In the genomic region with DNA sequence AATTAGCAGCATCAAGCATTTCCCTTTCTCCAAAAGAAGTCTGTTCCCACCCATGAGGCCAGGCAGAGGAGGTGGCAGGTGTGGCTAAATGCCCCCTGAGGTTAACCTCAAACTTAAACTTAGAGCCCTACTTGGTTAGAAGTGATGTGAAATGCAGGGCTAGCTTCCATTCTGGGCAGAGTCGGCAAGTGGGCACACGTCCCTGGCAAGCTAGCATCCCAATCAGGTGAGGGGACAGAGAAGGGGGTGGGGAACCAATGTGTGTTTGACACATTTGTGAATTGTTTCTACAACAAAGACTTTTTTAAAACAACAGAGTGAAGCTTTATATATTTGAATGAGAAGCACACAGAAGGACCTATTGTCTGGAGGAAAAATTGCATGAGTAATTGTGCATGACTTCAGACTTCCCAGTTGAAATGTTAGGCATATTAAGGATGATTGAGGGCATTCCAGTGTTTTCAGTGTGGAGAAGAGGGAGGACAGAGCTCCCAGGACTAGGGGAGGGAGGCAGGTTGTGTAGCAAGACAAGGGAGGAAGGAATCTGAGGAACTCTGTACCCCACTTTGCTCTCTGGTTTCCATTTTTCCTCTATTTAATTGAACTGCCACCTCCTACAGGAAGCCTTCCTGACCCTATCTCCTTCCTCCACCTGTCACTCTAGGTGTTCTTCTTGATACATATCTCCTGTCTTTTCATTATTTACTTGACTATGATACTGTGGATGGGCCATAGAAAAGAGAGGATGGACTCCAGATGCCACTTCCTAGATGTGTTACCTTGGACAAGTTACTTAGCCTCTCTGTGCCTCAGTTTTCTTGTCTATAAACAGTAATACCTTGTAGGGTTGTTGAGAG, we compare ENCODE assay signal across 8 cellular contexts.
A peak's percentile ranks its signal among the peaks of the same experiment; 100 is the strongest.
DNase-seq lines count a peak whose midpoint lies in the region; ATAC-seq and TF ChIP-seq lines count a peak whose summit lies in the region.

No MANE protein-coding gene starts in this region.

- no peaks in the 10 kb centered on the region for H3K9me3 ChIP-seq in CD4-positive, alpha-beta memory T cell (ENCODE audit: control insufficient read depth in 1 of 2, low read length in 2 of 2)

- no peaks in the 10 kb centered on the region for H3K27me3 Mint-ChIP-seq in CD4-positive, alpha-beta memory T cell
- H3K27me3 Mint-ChIP-seq in brain (peaks cover 3% of the 10 kb centered on the region), natural killer cell (ENCODE audit: low read depth in 2 of 2) (no peaks in the 10 kb centered on the region)

- CTCF ChIA-PET in CD4-positive, alpha-beta memory T cell (lab: Charles Lee; ENCODE audit: partially characterized antibody), result interaction anchor here (0.6 to 1.6 kb wide), 2 partner anchors 13 to 19 kb away, joined by 3 to 4 read pairs; no protein-coding TSS in a partner anchor

- H3K27me3 ChIP-seq in CD4-positive, alpha-beta memory T cell (ENCODE audit: insufficient read depth, low read length), result no peaks in the 10 kb centered on the region
- no peaks in the 10 kb centered on the region for H3K27me3 ChIP-seq in H7 (ENCODE audit: control insufficient read depth, insufficient read depth, low read length)

- H3K27ac ChIP-seq in CD4-positive, alpha-beta memory T cell (ENCODE audit: low read depth, low read length), result no peak overlapping the region

- no peak for TF ChIP-seq CTCF in brain (conservative IDR thresholded peaks at IDR 0.05)
- TF ChIP-seq CTCF in natural killer cell (IDR thresholded peaks at IDR 0.05), result no peak

- H3K4me1 ChIP-seq in CD4-positive, alpha-beta memory T cell (ENCODE audit: insufficient read depth, low read length), result peaks cover 20% of the 10 kb centered on the region

- intact Hi-C loops in CD4-positive, alpha-beta memory T cell (cut with micrococcal nuclease), result no loop called here
- intact Hi-C loops in natural killer cell (cut with micrococcal nuclease), result no loop called here

- H3K4me3 Mint-ChIP-seq in CD4-positive, alpha-beta memory T cell, result peak overlapping the region in 7 of 8 donors; percentile 5 to 41 (median 28)
- peak overlapping the region in 1 of 5 experiments; percentile 34 for H3K4me3 Mint-ChIP-seq in brain
- peak overlapping the region; percentile 54 for H3K4me3 Mint-ChIP-seq in natural killer cell

- no peaks in the 10 kb centered on the region for H3K36me3 Mint-ChIP-seq in CD4-positive, alpha-beta memory T cell
- H3K36me3 Mint-ChIP-seq in brain (no peaks in the 10 kb centered on the region), natural killer cell (no peaks in the 10 kb centered on the region)

- no peaks in the 10 kb centered on the region for H3K9me3 Mint-ChIP-seq in CD4-positive, alpha-beta memory T cell
- H3K9me3 Mint-ChIP-seq in brain (peaks cover 0 to 3% (median 0%) of the 10 kb centered on the region in 5 experiments), natural killer cell (no peaks in the 10 kb centered on the region)

- no peaks in the 10 kb centered on the region for H3K36me3 ChIP-seq in CD4-positive, alpha-beta memory T cell (ENCODE audit: insufficient read depth, low read length)
- H3K36me3 ChIP-seq in H7 (replicated peaks; ENCODE audit: control insufficient read depth, insufficient read depth, low read length), result no peaks in the 10 kb centered on the region

- peak overlapping the region; percentile 1 to 74 (median 51) for H3K27ac Mint-ChIP-seq in CD4-positive, alpha-beta memory T cell
- H3K27ac Mint-ChIP-seq in brain (peak overlapping the region; percentile 2 to 86 (median 78)), natural killer cell (peak overlapping the region; percentile 62 to 65)

- ATAC-seq in HG02642 (IDR thresholded peaks at IDR 0.05; ENCODE audit: poor library complexity, unreplicated experiment) (peak; percentile 27), natural killer cell (peak in 2 of 3 donors; percentile 49 to 56)

- no peak overlapping the region for H3K4me3 ChIP-seq in CD4-positive, alpha-beta memory T cell (ENCODE audit: low read length in 2 of 2)
- no peak overlapping the region for H3K4me3 ChIP-seq in H7 (ENCODE audit: insufficient read depth, low read depth, low read length)

- no peak for DNase-seq in CD4-positive, alpha-beta memory T cell
- DNase-seq in natural killer cell, result no peak
- DNase-seq in H7, result no peak
- no peak for DNase-seq in NCI-H2081 treated with DMSO at 0.1 percent for 48 hours (lab: John Stamatoyannopoulos, UW)
- DNase-seq in NCI-H2107 treated with DMSO at 0.1 percent for 48 hours (lab: John Stamatoyannopoulos, UW; ENCODE audit: unreplicated experiment), result no peak
- no peak for DNase-seq in stimulated activated CD4-positive, alpha-beta T cell treated with anti-CD3 and anti-CD28 coated beads, Interleukin-12 subunit alpha, Interleukin-12 subunit beta, amount 100 ng/mL, for 4 hours

- peaks cover 7 to 33% (median 17%) of the 10 kb centered on the region in 4 donors for H3K4me1 Mint-ChIP-seq in CD4-positive, alpha-beta memory T cell
- H3K4me1 Mint-ChIP-seq in brain (peaks cover 30% of the 10 kb centered on the region), natural killer cell (peaks cover 34 to 36% of the 10 kb centered on the region in 2 donors)

- POLR2A ChIA-PET in CD4-positive, alpha-beta memory T cell (lab: Charles Lee; ENCODE audit: partially characterized antibody), result interaction anchor here (0.9 kb wide), 1 partner anchor 12 kb away, joined by 3 read pairs; no protein-coding TSS in a partner anchor
